23 cellular contexts compared by ENCODE assay signal in genomic region chr16:50114357-50115129, GRCh38. TPM values are rescaled to one million over a fixed set of nuclear protein-coding genes. Genes with fewer than 3 reads are reported as not detected.
DNase-seq lines count a peak whose midpoint lies in the region; ATAC-seq and TF ChIP-seq lines count a peak whose summit lies in the region.
"Had no signal": no experiment of that assay in that cellular context is flagged by ENCODE, and none has a peak within 500 bp of the region (broad histone marks: within the 10 kb centered on the region; RNA-seq: fewer than 3 reads in every experiment).

No MANE protein-coding gene starts in this region.

- H3K4me2 ChIP-seq in GM23248 (ENCODE audit: unreplicated experiment) (no peak overlapping the region), neuronal stem cell (ENCODE audit: insufficient read depth, low read length, poor library complexity, severe bottlenecking) (no peak overlapping the region)

- H2AFZ ChIP-seq in GM23248 = peak overlapping the region; percentile 26; the same call in 1 of the 2 replicates
- peak overlapping the region; percentile 48 for H2AFZ ChIP-seq in neuronal stem cell (ENCODE audit: low read length)

- H3K4me3 Mint-ChIP-seq in endodermal cell = no peak overlapping the region
- no peak overlapping the region for H3K4me3 Mint-ChIP-seq in stimulated activated naive CD8-positive, alpha-beta T cell treated with anti-CD3 and anti-CD28 coated beads, Interleukin-15, amount 100 ng/mL, for 72 hours
- H3K4me3 Mint-ChIP-seq: activated B cell treated with CpG ODN at 0.5 μM for 24 hours; activated naive CD8-positive, alpha-beta T cell treated with anti-CD3 and anti-CD28 coated beads for 36 hours; dendritic cell treated with granulocyte-macrophage colony-stimulating factor and Interleukin-4, amounts not matched to agents 40 ng/mL and 50 ng/mL, for 4 days had no signal

- peak overlapping the region; percentile 19 for H3K27ac Mint-ChIP-seq in endodermal cell
- H3K27ac Mint-ChIP-seq in stimulated activated naive CD8-positive, alpha-beta T cell treated with anti-CD3 and anti-CD28 coated beads, Interleukin-15, amount 100 ng/mL, for 72 hours = no peak overlapping the region
- H3K27ac Mint-ChIP-seq: activated B cell treated with CpG ODN at 0.5 μM for 24 hours; activated naive CD8-positive, alpha-beta T cell treated with anti-CD3 and anti-CD28 coated beads for 36 hours; dendritic cell treated with granulocyte-macrophage colony-stimulating factor and Interleukin-4, amounts not matched to agents 40 ng/mL and 50 ng/mL, for 4 days had no signal

- H3K4me1 ChIP-seq in GM23248 (ENCODE audit: insufficient read depth) (peaks cover 6% of the 10 kb centered on the region; the same call in 1 of the 2 replicates), endodermal cell (ENCODE audit: control insufficient read depth, insufficient read depth, low read length) (no peaks in the 10 kb centered on the region), neuronal stem cell (ENCODE audit: control insufficient read depth in 2 of 2, insufficient read depth in 1 of 2, low read depth in 1 of 2, low read length in 2 of 2) (peaks cover 3 to 7% of the 10 kb centered on the region in 2 donors)
- H3K4me1 ChIP-seq: left ventricle myocardium inferior, SJCRH30 had no signal

- H4K20me1 ChIP-seq in GM23248 (ENCODE audit: insufficient read depth) = no peaks in the 10 kb centered on the region

- H3K4ac ChIP-seq in neuronal stem cell (ENCODE audit: low read length) = no peak overlapping the region

- ATAC-seq in stimulated activated naive CD8-positive, alpha-beta T cell treated with anti-CD3 and anti-CD28 coated beads, Interleukin-15, amount 100 ng/mL, for 72 hours = no peak
- ATAC-seq: GM12878, sciatic nerve had no signal

- WGBS in GM23248 (ENCODE audit: low coverage in 1 of 2, low lambda C conversion rate in 2 of 2, missing lambda C conversion rate in 2 of 2), 2 experiments = 54 to 61% methylated on average over 8 of the region's 8 CpGs
- WGBS in endodermal cell (ENCODE audit: insufficient coverage in 1 of 2, insufficient read length in 1 of 2), 2 experiments = 73 to 90% methylated on average over 2 to 8 of the region's 8 CpGs
- no CpG with 5 or more reads among the region's 8 CpGs for WGBS in neuronal stem cell (ENCODE audit: extremely low coverage in 2 of 2, insufficient read length in 2 of 2, insufficient replicate concordance in 1 of 2), 2 donors

- H3K14ac ChIP-seq in neuronal stem cell (ENCODE audit: low read length) = peak overlapping the region; percentile 66

- in situ Hi-C loops in GM23248 (cut with MboI) = no loop called here

- H3K27me3 Mint-ChIP-seq in endodermal cell (ENCODE audit: insufficient read depth) = no peaks in the 10 kb centered on the region
- no peaks in the 10 kb centered on the region for H3K27me3 Mint-ChIP-seq in stimulated activated naive CD8-positive, alpha-beta T cell treated with anti-CD3 and anti-CD28 coated beads, Interleukin-15, amount 100 ng/mL, for 72 hours
- H3K27me3 Mint-ChIP-seq: activated B cell treated with CpG ODN at 0.5 μM for 24 hours; activated naive CD8-positive, alpha-beta T cell treated with anti-CD3 and anti-CD28 coated beads for 36 hours had no signal

- H3K18ac ChIP-seq in neuronal stem cell (ENCODE audit: low read length) = peak overlapping the region; percentile 49

- H3K9me3 ChIP-seq in GM23248 (ENCODE audit: low read depth) = no peaks in the 10 kb centered on the region
- no peaks in the 10 kb centered on the region for H3K9me3 ChIP-seq in endodermal cell (ENCODE audit: control insufficient read depth, low read length)
- no peaks in the 10 kb centered on the region for H3K9me3 ChIP-seq in neuronal stem cell (replicated peaks in 1 of 2; ENCODE audit: control insufficient read depth in 2 of 2, insufficient read depth in 1 of 2, low read depth in 1 of 2, low read length in 2 of 2)
- H3K9me3 ChIP-seq: left ventricle myocardium inferior, ovary, SJCRH30 had no signal

- no peak overlapping the region for H4K91ac ChIP-seq in neuronal stem cell (ENCODE audit: low read depth, low read length, poor library complexity)

- H2BK5ac ChIP-seq in neuronal stem cell (ENCODE audit: low read length) = no peak overlapping the region

- no peaks in the 10 kb centered on the region for H3K36me3 Mint-ChIP-seq in endodermal cell (ENCODE audit: low read depth)
- H3K36me3 Mint-ChIP-seq: activated naive CD8-positive, alpha-beta T cell treated with anti-CD3 and anti-CD28 coated beads for 36 hours had no signal

- peak overlapping the region; percentile 59 for H2BK12ac ChIP-seq in neuronal stem cell (ENCODE audit: low read length)

- H2BK15ac ChIP-seq in neuronal stem cell (ENCODE audit: low read length) = no peak overlapping the region

- no peak overlapping the region for H3K27ac ChIP-seq in GM23248
- H3K27ac ChIP-seq in endodermal cell (ENCODE audit: low read depth, low read length) = no peak overlapping the region
- H3K27ac ChIP-seq in neuronal stem cell (replicated peaks; ENCODE audit: low read length) = peak overlapping the region; percentile 42
- H3K27ac ChIP-seq: left ventricle myocardium inferior, ovary, SJCRH30 had no signal

- no peaks in the 10 kb centered on the region for H3K9me3 Mint-ChIP-seq in endodermal cell
- H3K9me3 Mint-ChIP-seq in stimulated activated naive CD8-positive, alpha-beta T cell treated with anti-CD3 and anti-CD28 coated beads, Interleukin-15, amount 100 ng/mL, for 72 hours = no peaks in the 10 kb centered on the region
- H3K9me3 Mint-ChIP-seq: activated B cell treated with CpG ODN at 0.5 μM for 24 hours; activated naive CD8-positive, alpha-beta T cell treated with anti-CD3 and anti-CD28 coated beads for 36 hours; dendritic cell treated with granulocyte-macrophage colony-stimulating factor and Interleukin-4, amounts not matched to agents 40 ng/mL and 50 ng/mL, for 4 days had no signal

- peak; percentile 48 for DNase-seq in GM23248
- peak; percentile 1 for DNase-seq in LoVo (ENCODE audit: low spot score)
- peak; percentile 65 for DNase-seq in endodermal cell
- DNase-seq in neuronal stem cell (ENCODE audit: low spot score) = no peak
- no peak for DNase-seq in stimulated activated naive CD8-positive, alpha-beta T cell treated with anti-CD3 and anti-CD28 coated beads, Interleukin-15, amount 100 ng/mL, for 72 hours
- no peak for DNase-seq in UCSD-AML1 (lab: John Stamatoyannopoulos, UW; ENCODE audit: unreplicated experiment)
- DNase-seq in GF-D8 (lab: John Stamatoyannopoulos, UW) = no peak
- no peak for DNase-seq in activated gamma-delta T cell treated with Interleukin-2 at 50 U/mL for 16 hours
- DNase-seq: activated B cell treated with CpG ODN at 0.5 μM for 24 hours; activated naive CD8-positive, alpha-beta T cell treated with anti-CD3 and anti-CD28 coated beads for 36 hours; erythroblast; KBM-7; left ventricle myocardium inferior; NCI-H1092; NCI-H2081 treated with DMSO at 0.1 percent for 48 hours; NCI-H510A treated with DMSO at 0.1 percent for 48 hours; ovary; stimulated activated CD4-positive, alpha-beta T cell treated with anti-CD3 and anti-CD28 coated beads, Interleukin-2, amount 100 ng/mL, for 24 hours; T-helper 2 cell had no signal

- H2AK5ac ChIP-seq in neuronal stem cell (ENCODE audit: low read depth, low read length) = no peak overlapping the region

- H2BK120ac ChIP-seq in neuronal stem cell (ENCODE audit: low read depth, low read length) = no peak overlapping the region

- peaks cover 4% of the 10 kb centered on the region for H3K4me1 Mint-ChIP-seq in endodermal cell
- no peaks in the 10 kb centered on the region for H3K4me1 Mint-ChIP-seq in stimulated activated naive CD8-positive, alpha-beta T cell treated with anti-CD3 and anti-CD28 coated beads, Interleukin-15, amount 100 ng/mL, for 72 hours
- H3K4me1 Mint-ChIP-seq: activated B cell treated with CpG ODN at 0.5 μM for 24 hours; activated naive CD8-positive, alpha-beta T cell treated with anti-CD3 and anti-CD28 coated beads for 36 hours had no signal

- H3K9me2 ChIP-seq in GM23248 (ENCODE audit: insufficient read depth) = no peaks in the 10 kb centered on the region

- H3K79me1 ChIP-seq in neuronal stem cell (ENCODE audit: low read depth, low read length) = no peaks in the 10 kb centered on the region

- H3K9ac ChIP-seq in GM23248 (no peak overlapping the region), endodermal cell (ENCODE audit: extremely low read depth, low read length, poor library complexity, severe bottlenecking) (no peak overlapping the region), neuronal stem cell (ENCODE audit: low read depth, low read length, poor library complexity) (no peak overlapping the region)

- H3K23ac ChIP-seq in neuronal stem cell (ENCODE audit: low read depth, low read length, poor library complexity) = peak overlapping the region; percentile 56

- H3K27me3 ChIP-seq in GM23248 (replicated peaks; ENCODE audit: insufficient read depth) (no peaks in the 10 kb centered on the region), endodermal cell (ENCODE audit: control insufficient read depth, insufficient read depth, low read length, poor library complexity, severe bottlenecking) (no peaks in the 10 kb centered on the region), neuronal stem cell (ENCODE audit: control insufficient read depth in 3 of 3, insufficient read depth in 3 of 3, low read depth in 1 of 3, low read length in 3 of 3) (no peaks in the 10 kb centered on the region)
- H3K27me3 ChIP-seq: ovary, SJCRH30 had no signal

- TF ChIP-seq CTCF in endodermal cell (conservative IDR thresholded peaks at IDR 0.05) = no peak

- H4K8ac ChIP-seq in neuronal stem cell (ENCODE audit: low read depth, low read length) = no peak overlapping the region

- H3K4me3 ChIP-seq in GM23248 (no peak overlapping the region), endodermal cell (ENCODE audit: low read length) (no peak overlapping the region), neuronal stem cell (ENCODE audit: low read length in 2 of 2) (no peak overlapping the region)
- H3K4me3 ChIP-seq: GM12878, left ventricle myocardium inferior, ovary, SJCRH30 had no signal

- H3K79me2 ChIP-seq in GM23248 (ENCODE audit: insufficient read depth) = no peaks in the 10 kb centered on the region

- no peaks in the 10 kb centered on the region for H3F3A ChIP-seq in GM23248 (ENCODE audit: insufficient read depth)

- H3K36me3 ChIP-seq in GM23248 (ENCODE audit: low read depth) = no peaks in the 10 kb centered on the region
- no peaks in the 10 kb centered on the region for H3K36me3 ChIP-seq in endodermal cell (ENCODE audit: control insufficient read depth, insufficient read depth, low read length)
- H3K36me3 ChIP-seq in neuronal stem cell (replicated peaks in 1 of 2; ENCODE audit: control insufficient read depth in 2 of 2, insufficient read depth in 2 of 2, low read length in 2 of 2) = no peaks in the 10 kb centered on the region
- H3K36me3 ChIP-seq: left ventricle myocardium inferior, ovary, SJCRH30 had no signal

RNA-seq across cellular contexts. Expression of gene TENT4B, which starts 38.6 kb away (rescaled TPM):
- 12.6 and 16.7 TPM in 2 replicates for total RNA-seq in GM23248 (2014; rRNA removed; shearing (Covaris generic))
- polyA plus RNA-seq in GM23248 (2016; fragmentation: Nextera tagmentation; extraction: Ambion mirVana) = 7.4 and 7.8 TPM in 2 replicates
- 10 to 100 TPM; 12.8 to 14.1 TPM for total RNA-seq in endodermal cell
- 9.3 TPM for polyA plus RNA-seq in endodermal cell (2013, experiment 1 of 2)
- polyA plus RNA-seq in endodermal cell (2013, experiment 2 of 2) = 8.9 TPM
- 9.5 TPM for polyA plus RNA-seq in neuronal stem cell (2013, experiment 1 of 2)
- 10.2 TPM for polyA plus RNA-seq in neuronal stem cell (2013, experiment 2 of 2)

RNA-seq across cellular contexts. Expression of gene HEATR3, which starts 48.8 kb away (rescaled TPM):
- 17.8 and 25.1 TPM in 2 replicates for total RNA-seq in GM23248 (2014; rRNA removed; shearing (Covaris generic))
- 5.6 and 5.7 TPM in 2 replicates for polyA plus RNA-seq in GM23248 (2016; fragmentation: Nextera tagmentation; extraction: Ambion mirVana)
- total RNA-seq in endodermal cell = 10 to 100 TPM; 13.0 to 14.9 TPM
- 17.5 TPM for polyA plus RNA-seq in endodermal cell (2013, experiment 1 of 2)
- polyA plus RNA-seq in endodermal cell (2013, experiment 2 of 2) = 16.2 TPM
- polyA plus RNA-seq in neuronal stem cell (2013, experiment 1 of 2) = 12.8 TPM
- polyA plus RNA-seq in neuronal stem cell (2013, experiment 2 of 2) = 11.8 TPM

Comparison
In these comparisons a context has a peak if more than half of its experiments do, and no peak if none do; other contexts are left out.
1. DNase-seq: peak in GM23248 (single experiment), LoVo (single experiment) and endodermal cell (single experiment); none in neuronal stem cell (single experiment), stimulated activated naive CD8-positive, alpha-beta T cell treated with anti-CD3 and anti-CD28 coated beads, Interleukin-15, amount 100 ng/mL, for 72 hours (0 of 2), UCSD-AML1 (single experiment), GF-D8 (single experiment) and activated gamma-delta T cell treated with Interleukin-2 at 50 U/mL for 16 hours (single experiment).